1 cellular context compared by ENCODE assay signal in genomic region chr13:43159007-43159406, GRCh38.
TF ChIP-seq lines count a peak whose summit lies in the region.

No MANE protein-coding gene starts in this region.

TF ChIP-seq in SK-N-SH treated with all-trans-retinoic acid at 6 μM for 48 hours, 23 proteins besides CTCF, POLR2A, EP300 and RAD21 (continued from another document):
- TF ChIP-seq TOX (CRISPR knock-in tag; IDR thresholded peaks at IDR 0.05; ENCODE audit: borderline replicate concordance) = no peak
TF ChIP-seq in SK-N-SH treated with all-trans-retinoic acid at 6 μM for 48 hours: peak in this region for 0.
